Comparison of ENCODE assay signal across 9 cellular contexts in genomic region chr4:154959756-154960155, GRCh38.
"Had no signal": no experiment of that assay in that cellular context is flagged by ENCODE, and none has a peak within 500 bp of the region (broad histone marks: within the 10 kb centered on the region; RNA-seq: fewer than 3 reads in every experiment).

No MANE protein-coding gene starts in this region.

- H3K4me3 ChIP-seq: GM23248, GM23338, HAP-1 had no signal

- H3K4me3 Mint-ChIP-seq: GM23338, H9, HFFc6 had no signal

- H3K4me2 ChIP-seq: GM23338 had no signal

- H3K27ac ChIP-seq: GM23248 had no signal

- DNase-seq: GM23248, GOT3, H7, H9, HCEC 1CT, HFFc6 had no signal

- H3K9ac ChIP-seq: GM23248 had no signal

- H3K36me3 ChIP-seq: HAP-1 had no signal

- H3K4me1 ChIP-seq: HAP-1 had no signal

- H2AFZ ChIP-seq: GM23248, GM23338 had no signal

- ATAC-seq: GM23338, HCT116 had no signal

- H3K9me3 ChIP-seq: HAP-1 had no signal

- H3K4me1 Mint-ChIP-seq: GM23338 had no signal

- H3K27ac Mint-ChIP-seq: GM23338, H9, HFFc6 had no signal
